In genomic region chr5:76264681-76265080, GRCh38 we compare ENCODE assay signal across 6 cellular contexts.
"Had no signal": no experiment of that assay in that cellular context is flagged by ENCODE, and none has a peak within 500 bp of the region (broad histone marks: within the 10 kb centered on the region; RNA-seq: fewer than 3 reads in every experiment).

No MANE protein-coding gene starts in this region.

- H3K4me3 ChIP-seq: K562 had no signal

- FAIRE-seq: HTR-8/SVneo, K562 had no signal

- ATAC-seq: K562 had no signal

- DNase-seq: IMR-90, KBM-7, KG1 had no signal

- H3K27ac ChIP-seq: HL-60 had no signal
